Comparison of ENCODE assay signal across 1 cellular context in genomic region chr2:26521913-26522180, GRCh38.
TF ChIP-seq lines count a peak whose summit lies in the region.

No MANE protein-coding gene starts in this region.

TF ChIP-seq in H1, 55 proteins besides CTCF, POLR2A, EP300 and RAD21:
- TF ChIP-seq CHD7 (IDR thresholded peaks at IDR 0.05; ENCODE audit: insufficient replicate concordance, low read length) (no peak), CEBPB (IDR thresholded peaks at IDR 0.05; ENCODE audit: low read depth, low read length) (no peak), HDAC2 (IDR thresholded peaks at IDR 0.05; ENCODE audit: borderline replicate concordance in 1 of 2, low read depth in 2 of 2, low read length in 2 of 2) (no peak), FOSL1 (IDR thresholded peaks at IDR 0.05; ENCODE audit: insufficient read depth, low read depth, low read length) (no peak), CHD1 (IDR thresholded peaks at IDR 0.05; ENCODE audit: low read depth, low read length) (no peak), KDM5A (IDR thresholded peaks at IDR 0.05; ENCODE audit: low read length) (no peak), BRCA1 (IDR thresholded peaks at IDR 0.05; ENCODE audit: low read depth, low read length) (no peak), SP4 (IDR thresholded peaks at IDR 0.05; ENCODE audit: low read length) (no peak), ASH2L (IDR thresholded peaks at IDR 0.05; ENCODE audit: low read length) (no peak), RBBP5 (IDR thresholded peaks at IDR 0.05; ENCODE audit: borderline replicate concordance, low read depth, low read length) (no peak), SUZ12 (IDR thresholded peaks at IDR 0.05; ENCODE audit: low read length) (no peak), POU5F1 (IDR thresholded peaks at IDR 0.05; ENCODE audit: low read depth, low read length) (no peak), BCL11A (IDR thresholded peaks at IDR 0.05; ENCODE audit: low read depth in 2 of 2, low read length in 2 of 2) (no peak), TEAD4 (IDR thresholded peaks at IDR 0.05; ENCODE audit: low read depth, low read length) (no peak), CBX8 (IDR thresholded peaks at IDR 0.05; ENCODE audit: borderline replicate concordance, low read depth, low read length) (no peak), RNF2 (IDR thresholded peaks at IDR 0.05; ENCODE audit: borderline replicate concordance, low read depth, low read length, missing control alignments, poor library complexity, severe bottlenecking) (no peak), ATF2 (IDR thresholded peaks at IDR 0.05; ENCODE audit: low read length) (no peak), TBP (IDR thresholded peaks at IDR 0.05; ENCODE audit: low read depth, low read length) (no peak), CTBP2 (IDR thresholded peaks at IDR 0.05; ENCODE audit: borderline replicate concordance, insufficient read depth, insufficient read length, low read length) (no peak), GABPA (IDR thresholded peaks at IDR 0.05; ENCODE audit: borderline replicate concordance, insufficient read depth, low read length) (no peak)
